Comparison of ENCODE assay signal across 14 cellular contexts in the genomic region with DNA sequence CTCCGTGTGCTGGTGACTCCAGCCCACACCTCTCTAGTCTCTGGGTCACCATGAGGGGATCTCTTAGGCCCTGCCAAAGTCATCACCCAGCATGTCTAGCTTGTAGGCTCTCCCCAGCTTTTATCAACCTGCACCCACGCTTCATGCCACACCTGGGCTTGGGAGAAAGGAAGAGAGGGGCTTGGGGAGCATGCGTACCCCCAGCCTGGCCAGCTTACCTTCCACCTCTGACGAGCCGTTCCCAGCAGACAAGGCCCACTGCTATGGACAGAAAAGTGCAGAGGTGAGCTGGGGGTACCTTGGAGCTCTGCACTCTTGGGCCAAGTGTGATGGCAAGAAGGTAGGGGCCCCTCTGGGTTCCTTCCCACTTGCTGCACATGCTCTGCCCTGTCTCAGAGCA. TPM values are rescaled to one million over a fixed set of nuclear protein-coding genes. Genes with fewer than 3 reads are reported as not detected.
DNase-seq lines count a peak whose midpoint lies in the region; ATAC-seq, FAIRE-seq and TF ChIP-seq lines count a peak whose summit lies in the region.
"Had no signal": no experiment of that assay in that cellular context is flagged by ENCODE, and none has a peak within 500 bp of the region (broad histone marks: within the 10 kb centered on the region; RNA-seq: fewer than 3 reads in every experiment).

No MANE protein-coding gene starts in this region.

- H3K9me3 ChIP-seq in right atrium auricular region (no peaks in the 10 kb centered on the region), endothelial cell of umbilical vein (replicated peaks; ENCODE audit: control insufficient read depth, insufficient read depth, low read length) (no peaks in the 10 kb centered on the region)
- H3K9me3 ChIP-seq: HAP-1 had no signal

- H3K36me3 ChIP-seq in right atrium auricular region (no peaks in the 10 kb centered on the region), endothelial cell of umbilical vein (ENCODE audit: control insufficient read depth in 2 of 2, extremely low read depth in 1 of 2, insufficient read depth in 2 of 2, low read length in 2 of 2) (peaks cover 13 to 24% of the 10 kb centered on the region in 2 experiments)
- H3K36me3 ChIP-seq: HAP-1 had no signal

- H3K79me2 ChIP-seq in endothelial cell of umbilical vein (ENCODE audit: control insufficient read depth, insufficient read depth, low read length): peaks cover 60% of the 10 kb centered on the region

- H3K4me1 ChIP-seq in right atrium auricular region (peaks cover 0 to 29% of the 10 kb centered on the region in 2 donors), endothelial cell of umbilical vein (ENCODE audit: control insufficient read depth, extremely low read depth, insufficient read depth, low read length) (peaks cover 35% of the 10 kb centered on the region)

- FAIRE-seq in endothelial cell of umbilical vein (lab: Jason Lieb, UNC): no peak
- FAIRE-seq: colon, D721Med had no signal

- H3K27me3 ChIP-seq in right atrium auricular region (no peaks in the 10 kb centered on the region), endothelial cell of umbilical vein (ENCODE audit: control insufficient read depth in 2 of 2, insufficient read depth in 2 of 2, low read length in 2 of 2) (no peaks in the 10 kb centered on the region)

- peak overlapping the region; percentile 86 for H3K9ac ChIP-seq in endothelial cell of umbilical vein (replicated peaks; ENCODE audit: extremely low read depth, insufficient read depth, low read length)

- POLR2A ChIA-PET in endothelial cell of umbilical vein (lab: Charles Lee): interaction anchor here (0.7 to 2.6 kb wide), 4 partner anchors 27 to 110 kb away, joined by 3 to 19 read pairs (median 5); a partner anchor contains a TSS

- H2AFZ ChIP-seq in endothelial cell of umbilical vein (ENCODE audit: low read depth, low read length): no peak overlapping the region

- H3K4me1 Mint-ChIP-seq in activated T-cell treated with anti-CD3 and anti-CD28 coated beads, Interleukin-2, amount 50 U/mL, for 4 hours (ENCODE audit: low read depth): no peaks in the 10 kb centered on the region
- peaks cover 4% of the 10 kb centered on the region for H3K4me1 Mint-ChIP-seq in activated T-helper 17 cell treated with anti-CD3 and anti-CD28 coated beads, Interleukin-2, amount 50 U/mL, for 72 hours
- H3K4me1 Mint-ChIP-seq: activated B cell treated with CpG ODN at 0.5 μM for 24 hours had no signal

- H3K27ac ChIP-seq in right atrium auricular region (no peak overlapping the region), endothelial cell of umbilical vein (ENCODE audit: insufficient read depth, low read depth, low read length) (peak overlapping the region; percentile 71)

- no peak for TF ChIP-seq POLR2A in endothelial cell of umbilical vein (IDR thresholded peaks at IDR 0.05; ENCODE audit: low read depth, low read length)

- H3K9me1 ChIP-seq in endothelial cell of umbilical vein (replicated peaks; ENCODE audit: control insufficient read depth, extremely low read depth, insufficient read depth, low read length): no peaks in the 10 kb centered on the region

- H3K27me3 Mint-ChIP-seq in activated T-cell treated with anti-CD3 and anti-CD28 coated beads, Interleukin-2, amount 50 U/mL, for 4 hours (ENCODE audit: low read depth): peaks cover 8% of the 10 kb centered on the region
- peaks cover 4% of the 10 kb centered on the region for H3K27me3 Mint-ChIP-seq in activated T-helper 17 cell treated with anti-CD3 and anti-CD28 coated beads, Interleukin-2, amount 50 U/mL, for 72 hours

- intact Hi-C loops in Right ventricle myocardium superior (cut with DNase I): no loop called here
- intact Hi-C loops in endothelial cell of umbilical vein (cut with micrococcal nuclease): loop anchor here (2.0 kb wide), 4 partner anchors 19 to 115 kb away; a partner anchor contains a TSS
- intact Hi-C loops in posterior vena cava (cut with DNase I): loop anchor here in 1 of 2 donors (1.0 kb wide), 1 partner anchor 128 kb away; no protein-coding TSS in a partner anchor

- DNase-seq in right atrium auricular region (ENCODE audit: low spot score): no peak
- no peak for DNase-seq in Right ventricle myocardium superior
- no peak for DNase-seq in endothelial cell of umbilical vein (ENCODE audit: low read depth, low spot score)
- DNase-seq in posterior vena cava (ENCODE audit: low spot score): peak; percentile 51
- DNase-seq in activated T-cell treated with anti-CD3 and anti-CD28 coated beads, Interleukin-2, amount 50 U/mL, for 4 hours: no peak
- no peak for DNase-seq in superior temporal gyrus (ENCODE audit: extremely low spot score)
- DNase-seq: activated B cell treated with CpG ODN at 0.5 μM for 24 hours; activated CD8-positive, alpha-beta memory T cell treated with anti-CD3 and anti-CD28 coated beads, Interleukin-2, amount 50 U/mL, for 48 hours had no signal

- H3K27ac Mint-ChIP-seq in activated T-helper 17 cell treated with anti-CD3 and anti-CD28 coated beads, Interleukin-2, amount 50 U/mL, for 72 hours: no peak overlapping the region
- H3K27ac Mint-ChIP-seq: activated B cell treated with CpG ODN at 0.5 μM for 24 hours; activated naive CD4-positive, alpha-beta T cell treated with anti-CD3 and anti-CD28 coated beads, Interleukin-2, amount 50 U/mL, for 72 hours had no signal

- H4K20me1 ChIP-seq in endothelial cell of umbilical vein (replicated peaks; ENCODE audit: control insufficient read depth, extremely low read depth, insufficient read depth, low read length): no peaks in the 10 kb centered on the region

- H3K4me3 Mint-ChIP-seq in activated T-cell treated with anti-CD3 and anti-CD28 coated beads, Interleukin-2, amount 50 U/mL, for 4 hours: no peak overlapping the region
- no peak overlapping the region for H3K4me3 Mint-ChIP-seq in activated T-helper 17 cell treated with anti-CD3 and anti-CD28 coated beads, Interleukin-2, amount 50 U/mL, for 72 hours
- H3K4me3 Mint-ChIP-seq: activated B cell treated with CpG ODN at 0.5 μM for 24 hours had no signal

- TF ChIP-seq CTCF in right atrium auricular region (IDR thresholded peaks at IDR 0.05) (no peak), endothelial cell of umbilical vein (IDR thresholded peaks at IDR 0.05; ENCODE audit: extremely low read depth in 1 of 2, insufficient read depth in 1 of 2, low read depth in 1 of 2, low read length in 2 of 2) (no peak)

- no TSS peak for BruUV-seq in endothelial cell of umbilical vein (replicated peaks; lab: Mats Ljungman, UMichigan)

- H3K4me3 ChIP-seq in right atrium auricular region (peak overlapping the region; percentile 53 to 62), endothelial cell of umbilical vein (replicated peaks in 1 of 3; ENCODE audit: insufficient read depth in 1 of 3, low read depth in 1 of 3, low read length in 3 of 3) (peak overlapping the region; percentile 83 to 94 (median 84))

- dilution Hi-C loops in endothelial cell of umbilical vein (cut with MboI; ENCODE audit: extremely low pct_ligation_motif_present, low sequenced_read_pairs): no loop called here

- CTCF ChIA-PET in endothelial cell of umbilical vein (lab: Charles Lee): interaction anchor here (0.7 to 3.2 kb wide), 8 partner anchors 7 to 135 kb away, joined by 3 to 14 read pairs (median 8); no protein-coding TSS in a partner anchor

- ATAC-seq in Right ventricle myocardium superior (ENCODE audit: poor library complexity): no peak
- ATAC-seq in activated T-cell treated with anti-CD3 and anti-CD28 coated beads, Interleukin-2, amount 50 U/mL, for 4 hours: no peak
- ATAC-seq in HG02885 (IDR thresholded peaks at IDR 0.05; ENCODE audit: poor library complexity, unreplicated experiment): no peak
- no peak for ATAC-seq in activated T-helper 17 cell treated with anti-CD3 and anti-CD28 coated beads, Interleukin-2, amount 50 U/mL, for 72 hours (replicated peaks)
- ATAC-seq: activated naive CD4-positive, alpha-beta T cell treated with anti-CD3 and anti-CD28 coated beads, Interleukin-2, amount 50 U/mL, for 72 hours had no signal

- no peaks in the 10 kb centered on the region for H3K9me3 Mint-ChIP-seq in activated T-cell treated with anti-CD3 and anti-CD28 coated beads, Interleukin-2, amount 50 U/mL, for 4 hours
- no peaks in the 10 kb centered on the region for H3K9me3 Mint-ChIP-seq in activated T-helper 17 cell treated with anti-CD3 and anti-CD28 coated beads, Interleukin-2, amount 50 U/mL, for 72 hours
- H3K9me3 Mint-ChIP-seq: activated B cell treated with CpG ODN at 0.5 μM for 24 hours; activated naive CD4-positive, alpha-beta T cell treated with anti-CD3 and anti-CD28 coated beads, Interleukin-2, amount 50 U/mL, for 72 hours had no signal

- H3K4me2 ChIP-seq in endothelial cell of umbilical vein (ENCODE audit: insufficient read depth, low read length): peak overlapping the region; percentile 83

- no peaks in the 10 kb centered on the region for H3K36me3 Mint-ChIP-seq in activated T-cell treated with anti-CD3 and anti-CD28 coated beads, Interleukin-2, amount 50 U/mL, for 4 hours (ENCODE audit: insufficient read depth)
- no peaks in the 10 kb centered on the region for H3K36me3 Mint-ChIP-seq in activated T-helper 17 cell treated with anti-CD3 and anti-CD28 coated beads, Interleukin-2, amount 50 U/mL, for 72 hours (ENCODE audit: low read depth)
- H3K36me3 Mint-ChIP-seq: activated naive CD4-positive, alpha-beta T cell treated with anti-CD3 and anti-CD28 coated beads, Interleukin-2, amount 50 U/mL, for 72 hours had no signal

RNA-seq across cellular contexts. Expression of a gene that starts 1.7 kb away (rescaled TPM):
- total RNA-seq in right atrium auricular region (1 to 10 TPM; 3.3 to 7.0 TPM), Right ventricle myocardium superior (5.1 TPM), endothelial cell of umbilical vein (206 and 254 TPM in 2 replicates), posterior vena cava (10 to 100 TPM in 1 of 2 donors, 1 to 10 TPM in 1; 7.7 to 11.2 TPM)
- polyA plus RNA-seq in endothelial cell of umbilical vein: 89.0 and 102 TPM in 2 replicates
- 47.5 and 62.9 TPM in 2 replicates for polyA plus RNA-seq in endothelial cell of umbilical vein (2011; cell fraction: cytosol; rRNA removed)
- 103 TPM in 2 replicates for polyA plus RNA-seq in endothelial cell of umbilical vein (2011; cell fraction: nucleus; rRNA removed)
- polyA plus RNA-seq in endothelial cell of umbilical vein (2012): 68.6 and 97.1 TPM in 2 replicates
- polyA minus RNA-seq in endothelial cell of umbilical vein: 49.2 and 69.1 TPM in 2 replicates
- polyA minus RNA-seq in endothelial cell of umbilical vein (2011; cell fraction: cytosol; rRNA and poly(A)+ RNA removed): not detected
- polyA minus RNA-seq in endothelial cell of umbilical vein (2011; cell fraction: nucleus; rRNA and poly(A)+ RNA removed): 84.1 and 105 TPM in 2 replicates
- under 1 TPM; 0.18 to 0.38 (median 0.18) TPM for total RNA-seq in activated T-cell treated with anti-CD3 and anti-CD28 coated beads, Interleukin-2, amount 50 U/mL, for 4 hours
- under 1 TPM; 0.40 to 0.48 TPM for total RNA-seq in activated T-helper 17 cell treated with anti-CD3 and anti-CD28 coated beads, Interleukin-2, amount 50 U/mL, for 72 hours
- total RNA-seq: activated B cell treated with CpG ODN at 0.5 μM for 24 hours had no signal

RNA-seq across cellular contexts. Expression of a gene that starts 30.6 kb away (rescaled TPM):
- total RNA-seq in right atrium auricular region (10 to 100 TPM in 1 of 2 donors, 1 to 10 TPM in 1; 7.6 to 10.3 TPM), Right ventricle myocardium superior (16.8 TPM), endothelial cell of umbilical vein (23.8 and 25.6 TPM in 2 replicates), posterior vena cava (10 to 100 TPM in 1 of 2 donors, 1 to 10 TPM in 1; 9.6 to 17.0 TPM)
- 10.2 TPM in 2 replicates for polyA plus RNA-seq in endothelial cell of umbilical vein
- polyA plus RNA-seq in endothelial cell of umbilical vein (2011; cell fraction: cytosol; rRNA removed): 8.3 and 9.6 TPM in 2 replicates
- polyA plus RNA-seq in endothelial cell of umbilical vein (2011; cell fraction: nucleus; rRNA removed): 44.8 and 45.3 TPM in 2 replicates
- 15.8 and 17.7 TPM in 2 replicates for polyA plus RNA-seq in endothelial cell of umbilical vein (2012)
- polyA minus RNA-seq in endothelial cell of umbilical vein: 22.9 and 29.7 TPM in 2 replicates
- 1.3 TPM for polyA minus RNA-seq in endothelial cell of umbilical vein (2011; cell fraction: cytosol; rRNA and poly(A)+ RNA removed)
- polyA minus RNA-seq in endothelial cell of umbilical vein (2011; cell fraction: nucleus; rRNA and poly(A)+ RNA removed): 21.8 and 24.8 TPM in 2 replicates
- total RNA-seq in activated T-cell treated with anti-CD3 and anti-CD28 coated beads, Interleukin-2, amount 50 U/mL, for 4 hours: 10 to 100 TPM; 13.2 to 20.7 (median 17.3) TPM
- 1 to 10 TPM in 1 of 2 donors, under 1 TPM in 1; 0.79 to 3.2 TPM for total RNA-seq in activated T-helper 17 cell treated with anti-CD3 and anti-CD28 coated beads, Interleukin-2, amount 50 U/mL, for 72 hours

RNA-seq across cellular contexts. Expression of a gene that starts 49.0 kb away (rescaled TPM):
- 10 to 100 TPM; 26.1 to 35.3 TPM for total RNA-seq in right atrium auricular region
- total RNA-seq in Right ventricle myocardium superior: 29.5 TPM
- total RNA-seq in endothelial cell of umbilical vein: 97.0 and 103 TPM in 2 replicates
- 143 and 146 TPM in 2 replicates for polyA plus RNA-seq in endothelial cell of umbilical vein
- polyA plus RNA-seq in endothelial cell of umbilical vein (2011; cell fraction: cytosol; rRNA removed): 124 and 125 TPM in 2 replicates
- 101 and 104 TPM in 2 replicates for polyA plus RNA-seq in endothelial cell of umbilical vein (2011; cell fraction: nucleus; rRNA removed)
- polyA plus RNA-seq in endothelial cell of umbilical vein (2012): 71.5 and 81.7 TPM in 2 replicates
- polyA minus RNA-seq in endothelial cell of umbilical vein: 89.0 and 115 TPM in 2 replicates
- 36.6 TPM for polyA minus RNA-seq in endothelial cell of umbilical vein (2011; cell fraction: cytosol; rRNA and poly(A)+ RNA removed)
- polyA minus RNA-seq in endothelial cell of umbilical vein (2011; cell fraction: nucleus; rRNA and poly(A)+ RNA removed): 65.0 and 65.2 TPM in 2 replicates
- total RNA-seq in posterior vena cava: 10 to 100 TPM; 22.3 to 29.5 TPM
- total RNA-seq in activated T-cell treated with anti-CD3 and anti-CD28 coated beads, Interleukin-2, amount 50 U/mL, for 4 hours: 10 to 100 TPM; 61.2 to 69.4 (median 66.0) TPM
- 10 to 100 TPM; 27.4 to 44.3 TPM for total RNA-seq in activated T-helper 17 cell treated with anti-CD3 and anti-CD28 coated beads, Interleukin-2, amount 50 U/mL, for 72 hours

Comparison
In these comparisons a context has a peak if more than half of its experiments do, and no peak if none do; other contexts are left out.
1. RNA of a gene that starts 1.7 kb away (total RNA-seq): 206 to 254 TPM in endothelial cell of umbilical vein; 7.7 to 11.2 TPM in posterior vena cava, 3.3 to 7.0 TPM in right atrium auricular region, 5.1 TPM in Right ventricle myocardium superior (single experiment), 0.40 to 0.48 TPM in activated T-helper 17 cell treated with anti-CD3 and anti-CD28 coated beads, Interleukin-2, amount 50 U/mL, for 72 hours and 0.18 to 0.38 TPM in activated T-cell treated with anti-CD3 and anti-CD28 coated beads, Interleukin-2, amount 50 U/mL, for 4 hours; every median in the first group is over 10 times any median in the second.